Comparison of ENCODE assay signal across 8 cellular contexts in the genomic region with DNA sequence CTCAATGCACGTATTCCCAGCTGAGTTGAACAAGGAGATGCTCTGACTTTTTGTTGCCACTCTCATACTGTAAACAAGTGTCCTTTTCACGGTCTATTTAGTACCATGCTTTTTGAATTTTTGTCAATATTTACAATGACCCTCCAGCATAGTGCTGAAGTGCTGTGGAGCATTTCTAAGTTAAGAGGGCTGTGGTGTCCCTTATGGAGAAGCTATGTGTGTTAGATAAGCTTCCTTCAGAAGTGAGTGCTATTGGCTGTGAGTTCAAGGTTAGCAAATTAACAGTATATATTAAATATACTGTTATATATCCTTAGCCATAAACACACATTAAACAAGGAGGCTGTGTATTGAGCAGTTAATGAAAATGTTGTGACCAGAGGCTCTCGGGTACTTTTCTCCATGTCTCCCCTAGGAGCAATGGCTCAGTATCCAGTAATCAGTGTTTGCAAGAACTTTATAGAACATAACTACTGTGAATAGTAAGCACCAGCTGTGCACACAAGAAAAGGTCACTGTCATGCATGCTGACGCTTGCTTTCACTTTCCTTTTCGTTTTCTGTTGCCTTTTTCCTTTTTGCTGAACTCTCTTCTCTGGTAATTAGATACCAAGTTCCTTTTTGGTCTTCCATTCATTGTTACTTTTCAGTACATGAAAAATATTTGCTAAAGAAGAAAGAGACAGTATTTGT.
DNase-seq lines count a peak whose midpoint lies in the region; ATAC-seq, FAIRE-seq and TF ChIP-seq lines count a peak whose summit lies in the region.

No MANE protein-coding gene starts in this region.

- DNase-seq in AG08395 (ENCODE audit: low spot score) (peak; percentile 9), NCI-H187 treated with DMSO at 0.1 percent for 48 hours (lab: John Stamatoyannopoulos, UW) (peak; percentile 96), HepG2 (ENCODE audit: low spot score) (no peak), HuH-7.5 (ENCODE audit: low spot score) (no peak), nucleus accumbens (lab: John Stamatoyannopoulos, UW) (no peak)
- peak; percentile 6 for DNase-seq in activated naive CD8-positive, alpha-beta T cell treated with anti-CD3 and anti-CD28 coated beads for 36 hours

- WGBS in HepG2 (ENCODE audit: low lambda C conversion rate): 3% methylated on average over 5 of the region's 5 CpGs

- TF ChIP-seq EP300 in HepG2 (IDR thresholded peaks at IDR 0.05; ENCODE audit: low read depth in 2 of 2, low read length in 2 of 2) (no peak), HepG2 (CRISPR knock-in tag; IDR thresholded peaks at IDR 0.05; ENCODE audit: borderline replicate concordance) (no peak)

- H3K27me3 Mint-ChIP-seq in activated naive CD8-positive, alpha-beta T cell treated with anti-CD3 and anti-CD28 coated beads for 36 hours: no peaks in the 10 kb centered on the region

- no peaks in the 10 kb centered on the region for H3K36me3 Mint-ChIP-seq in activated naive CD8-positive, alpha-beta T cell treated with anti-CD3 and anti-CD28 coated beads for 36 hours

- no peaks in the 10 kb centered on the region for H3K4me1 ChIP-seq in HepG2 (ENCODE audit: insufficient read depth, low read length)

- BruUV-seq in HepG2 (replicated peaks; lab: Mats Ljungman, UMichigan): no TSS peak

- ATAC-seq in GM18502 (IDR thresholded peaks at IDR 0.05; ENCODE audit: poor library complexity, unreplicated experiment) (peak; percentile 93), HG02938 (IDR thresholded peaks at IDR 0.05; ENCODE audit: unreplicated experiment) (peak; percentile 93), HepG2 (peak; percentile 66)

- H3K27me3 ChIP-seq in HepG2 (ENCODE audit: control insufficient read depth in 1 of 2, insufficient read depth in 2 of 2, low read length in 2 of 2): no peaks in the 10 kb centered on the region

- peak overlapping the region; percentile 28 for H3K9ac ChIP-seq in HepG2 (ENCODE audit: insufficient read depth, low read depth, low read length)

- TF ChIP-seq RAD21 in HepG2 (CRISPR knock-in tag; IDR thresholded peaks at IDR 0.05): no peak

- H3K4me3 Mint-ChIP-seq in activated naive CD8-positive, alpha-beta T cell treated with anti-CD3 and anti-CD28 coated beads for 36 hours: peak overlapping the region; percentile 81

- in situ Hi-C loops in HepG2 (cut with HindIII; ENCODE audit: extremely low pct_ligation_motif_present, low pct_unique_long_range_greater_than_20kb): no loop called here

- no peaks in the 10 kb centered on the region for H3K36me3 ChIP-seq in HepG2 (replicated peaks in 1 of 2; ENCODE audit: control insufficient read depth in 1 of 2, insufficient read depth in 2 of 2, low read length in 2 of 2)

- H3K79me2 ChIP-seq in HepG2 (ENCODE audit: insufficient read depth, low read length): no peaks in the 10 kb centered on the region

- intact Hi-C loops in HepG2 (cut with micrococcal nuclease; ENCODE audit: unreplicated experiment): no loop called here

- H2AFZ ChIP-seq in HepG2 (ENCODE audit: low read length): no peak overlapping the region

- POLR2A ChIA-PET in HepG2 (lab: Yijun Ruan, JAX): no interaction called here

- no peak for FAIRE-seq in HepG2 (lab: Jason Lieb, UNC)

- no peak for TF ChIP-seq POLR2A in HepG2 (IDR thresholded peaks at IDR 0.05; ENCODE audit: insufficient read depth in 1 of 2, low read depth in 2 of 2, low read length in 2 of 2)

- H3K4me3 ChIP-seq in HepG2 (replicated peaks in 1 of 3; ENCODE audit: insufficient read depth in 1 of 3, low read depth in 2 of 3, low read length in 3 of 3): peak overlapping the region; percentile 35 to 56 (median 42)

- H3K9me3 Mint-ChIP-seq in activated naive CD8-positive, alpha-beta T cell treated with anti-CD3 and anti-CD28 coated beads for 36 hours: no peaks in the 10 kb centered on the region

- no peaks in the 10 kb centered on the region for H3K9me3 ChIP-seq in HepG2 (ENCODE audit: low read length)

- H3K4me1 Mint-ChIP-seq in activated naive CD8-positive, alpha-beta T cell treated with anti-CD3 and anti-CD28 coated beads for 36 hours: peaks cover 8% of the 10 kb centered on the region

- H3K27ac ChIP-seq in HepG2 (ENCODE audit: extremely low read length, insufficient read depth, low read length): no peak overlapping the region

- CTCF ChIA-PET in HepG2 (lab: Yijun Ruan, JAX; ENCODE audit: low intra/inter-chr PET ratio, low total read pairs): no interaction called here

- H3K27ac Mint-ChIP-seq in activated naive CD8-positive, alpha-beta T cell treated with anti-CD3 and anti-CD28 coated beads for 36 hours: peak overlapping the region; percentile 89

- H4K20me1 ChIP-seq in HepG2 (ENCODE audit: insufficient read depth, low read length): no peaks in the 10 kb centered on the region

- H3K4me2 ChIP-seq in HepG2 (ENCODE audit: low read depth, low read length): peak overlapping the region; percentile 71

- TF ChIP-seq CTCF in HepG2 (CRISPR knock-in tag; IDR thresholded peaks at IDR 0.05): no peak

TF ChIP-seq in HepG2, 621 proteins besides CTCF, POLR2A, EP300 and RAD21 (continues in another document):
- TF ChIP-seq IRF2 (CRISPR knock-in tag; IDR thresholded peaks at IDR 0.05) (peak; percentile 93), JDP2 (CRISPR knock-in tag; IDR thresholded peaks at IDR 0.05; ENCODE audit: borderline replicate concordance) (no peak), NPAS2 (CRISPR knock-in tag; IDR thresholded peaks at IDR 0.05; ENCODE audit: borderline replicate concordance) (no peak), ATM (IDR thresholded peaks at IDR 0.05; ENCODE audit: borderline replicate concordance) (no peak), HNRNPH1 (optimal IDR thresholded peaks at IDR 0.05; ENCODE audit: low read depth, low read length) (no peak), HNRNPK (IDR thresholded peaks at IDR 0.05; ENCODE audit: low read depth, low read length, poor library complexity, severe bottlenecking) (no peak), ZC3H4 (CRISPR knock-in tag; IDR thresholded peaks at IDR 0.05; ENCODE audit: borderline replicate concordance) (no peak), TCF12 (IDR thresholded peaks at IDR 0.05) (no peak), TCF12 (CRISPR knock-in tag; IDR thresholded peaks at IDR 0.05) (no peak)
- TF ChIP-seq, protein P1, sequence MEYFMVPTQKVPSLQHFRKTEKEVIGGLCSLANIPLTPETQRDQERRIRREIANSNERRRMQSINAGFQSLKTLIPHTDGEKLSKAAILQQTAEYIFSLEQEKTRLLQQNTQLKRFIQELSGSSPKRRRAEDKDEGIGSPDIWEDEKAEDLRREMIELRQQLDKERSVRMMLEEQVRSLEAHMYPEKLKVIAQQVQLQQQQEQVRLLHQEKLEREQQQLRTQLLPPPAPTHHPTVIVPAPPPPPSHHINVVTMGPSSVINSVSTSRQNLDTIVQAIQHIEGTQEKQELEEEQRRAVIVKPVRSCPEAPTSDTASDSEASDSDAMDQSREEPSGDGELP (IDR thresholded peaks at IDR 0.05; ENCODE audit: borderline replicate concordance, low read depth): peak; percentile 77
- TF ChIP-seq, protein P2, sequence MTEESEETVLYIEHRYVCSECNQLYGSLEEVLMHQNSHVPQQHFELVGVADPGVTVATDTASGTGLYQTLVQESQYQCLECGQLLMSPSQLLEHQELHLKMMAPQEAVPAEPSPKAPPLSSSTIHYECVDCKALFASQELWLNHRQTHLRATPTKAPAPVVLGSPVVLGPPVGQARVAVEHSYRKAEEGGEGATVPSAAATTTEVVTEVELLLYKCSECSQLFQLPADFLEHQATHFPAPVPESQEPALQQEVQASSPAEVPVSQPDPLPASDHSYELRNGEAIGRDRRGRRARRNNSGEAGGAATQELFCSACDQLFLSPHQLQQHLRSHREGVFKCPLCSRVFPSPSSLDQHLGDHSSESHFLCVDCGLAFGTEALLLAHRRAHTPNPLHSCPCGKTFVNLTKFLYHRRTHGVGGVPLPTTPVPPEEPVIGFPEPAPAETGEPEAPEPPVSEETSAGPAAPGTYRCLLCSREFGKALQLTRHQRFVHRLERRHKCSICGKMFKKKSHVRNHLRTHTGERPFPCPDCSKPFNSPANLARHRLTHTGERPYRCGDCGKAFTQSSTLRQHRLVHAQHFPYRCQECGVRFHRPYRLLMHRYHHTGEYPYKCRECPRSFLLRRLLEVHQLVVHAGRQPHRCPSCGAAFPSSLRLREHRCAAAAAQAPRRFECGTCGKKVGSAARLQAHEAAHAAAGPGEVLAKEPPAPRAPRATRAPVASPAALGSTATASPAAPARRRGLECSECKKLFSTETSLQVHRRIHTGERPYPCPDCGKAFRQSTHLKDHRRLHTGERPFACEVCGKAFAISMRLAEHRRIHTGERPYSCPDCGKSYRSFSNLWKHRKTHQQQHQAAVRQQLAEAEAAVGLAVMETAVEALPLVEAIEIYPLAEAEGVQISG (CRISPR knock-in tag; IDR thresholded peaks at IDR 0.05): no peak
- TF ChIP-seq, protein P3, sequence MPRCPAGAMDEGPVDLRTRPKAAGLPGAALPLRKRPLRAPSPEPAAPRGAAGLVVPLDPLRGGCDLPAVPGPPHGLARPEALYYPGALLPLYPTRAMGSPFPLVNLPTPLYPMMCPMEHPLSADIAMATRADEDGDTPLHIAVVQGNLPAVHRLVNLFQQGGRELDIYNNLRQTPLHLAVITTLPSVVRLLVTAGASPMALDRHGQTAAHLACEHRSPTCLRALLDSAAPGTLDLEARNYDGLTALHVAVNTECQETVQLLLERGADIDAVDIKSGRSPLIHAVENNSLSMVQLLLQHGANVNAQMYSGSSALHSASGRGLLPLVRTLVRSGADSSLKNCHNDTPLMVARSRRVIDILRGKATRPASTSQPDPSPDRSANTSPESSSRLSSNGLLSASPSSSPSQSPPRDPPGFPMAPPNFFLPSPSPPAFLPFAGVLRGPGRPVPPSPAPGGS (CRISPR knock-in tag; IDR thresholded peaks at IDR 0.05): no peak
- TF ChIP-seq, protein P4, sequence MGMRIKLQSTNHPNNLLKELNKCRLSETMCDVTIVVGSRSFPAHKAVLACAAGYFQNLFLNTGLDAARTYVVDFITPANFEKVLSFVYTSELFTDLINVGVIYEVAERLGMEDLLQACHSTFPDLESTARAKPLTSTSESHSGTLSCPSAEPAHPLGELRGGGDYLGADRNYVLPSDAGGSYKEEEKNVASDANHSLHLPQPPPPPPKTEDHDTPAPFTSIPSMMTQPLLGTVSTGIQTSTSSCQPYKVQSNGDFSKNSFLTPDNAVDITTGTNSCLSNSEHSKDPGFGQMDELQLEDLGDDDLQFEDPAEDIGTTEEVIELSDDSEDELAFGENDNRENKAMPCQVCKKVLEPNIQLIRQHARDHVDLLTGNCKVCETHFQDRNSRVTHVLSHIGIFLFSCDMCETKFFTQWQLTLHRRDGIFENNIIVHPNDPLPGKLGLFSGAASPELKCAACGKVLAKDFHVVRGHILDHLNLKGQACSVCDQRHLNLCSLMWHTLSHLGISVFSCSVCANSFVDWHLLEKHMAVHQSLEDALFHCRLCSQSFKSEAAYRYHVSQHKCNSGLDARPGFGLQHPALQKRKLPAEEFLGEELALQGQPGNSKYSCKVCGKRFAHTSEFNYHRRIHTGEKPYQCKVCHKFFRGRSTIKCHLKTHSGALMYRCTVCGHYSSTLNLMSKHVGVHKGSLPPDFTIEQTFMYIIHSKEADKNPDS (CRISPR knock-in tag; IDR thresholded peaks at IDR 0.05): no peak

Comparison
In these comparisons a context has a peak if more than half of its experiments do, and no peak if none do; other contexts are left out.
1. DNase-seq: peak in AG08395 (single experiment), NCI-H187 treated with DMSO at 0.1 percent for 48 hours (single experiment) and activated naive CD8-positive, alpha-beta T cell treated with anti-CD3 and anti-CD28 coated beads for 36 hours (single experiment); none in HepG2 (single experiment), HuH-7.5 (single experiment) and nucleus accumbens (0 of 56).
2. Peak in every context shown above with its lines, with median percentiles within 50 percentile points of each other: ATAC-seq.